In the genomic region with DNA sequence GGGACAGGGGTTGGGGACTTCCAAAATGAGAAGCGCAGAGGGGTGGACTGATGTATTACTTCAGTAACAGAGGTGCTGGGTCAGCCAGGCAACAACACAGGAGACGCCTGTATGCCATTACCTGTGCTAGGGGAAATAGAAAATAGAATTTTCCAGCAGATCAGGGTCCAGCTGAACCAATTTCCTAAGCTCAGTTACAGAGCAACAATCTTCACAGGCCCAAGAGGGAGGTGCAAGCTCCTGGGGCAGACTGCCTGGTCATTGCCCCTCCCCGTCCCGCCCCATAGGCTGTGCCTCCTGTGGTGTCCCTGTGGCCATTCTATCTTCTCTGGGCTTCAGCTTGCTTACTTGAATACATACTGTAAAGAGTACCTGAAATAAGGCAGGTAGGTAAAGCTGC, we compare ENCODE assay signal across 11 cellular contexts. TPM values are rescaled to one million over a fixed set of nuclear protein-coding genes. Genes with fewer than 3 reads are reported as not detected.
DNase-seq lines count a peak whose midpoint lies in the region; ATAC-seq, FAIRE-seq and TF ChIP-seq lines count a peak whose summit lies in the region.
"Had no signal": no experiment of that assay in that cellular context is flagged by ENCODE, and none has a peak within 500 bp of the region (broad histone marks: within the 10 kb centered on the region; RNA-seq: fewer than 3 reads in every experiment).

No MANE protein-coding gene starts in this region.

- CTCF ChIA-PET in K562 (lab: Yijun Ruan, JAX; ENCODE audit: low intra/inter-chr PET ratio) = no interaction called here

- POLR2A ChIA-PET in K562 (lab: Yijun Ruan, JAX) = interaction anchor here (0.6 to 2.5 kb wide), 6 partner anchors 9 to 407 kb away, joined by 3 to 14 read pairs (median 3); no protein-coding TSS in a partner anchor

- H2AFZ ChIP-seq in GM23338 = no peak overlapping the region
- H2AFZ ChIP-seq in K562 (ENCODE audit: low read depth, low read length) = peak overlapping the region; percentile 32; the same call in 1 of the 2 replicates

- peak overlapping the region; percentile 79; the same call in 1 of the 2 replicates for H3K27ac Mint-ChIP-seq in GM23338
- H3K27ac Mint-ChIP-seq in nephron progenitor cell = no peak overlapping the region

- H3K4me3 Mint-ChIP-seq in GM23338 (peak overlapping the region; percentile 88; the same call in 1 of the 3 replicates), nephron progenitor cell (peak overlapping the region; percentile 68)

- no peak for TF ChIP-seq EP300 in K562 (IDR thresholded peaks at IDR 0.05; ENCODE audit: low read length)

- no TSS peak for BruUV-seq in K562 (replicated peaks; lab: Mats Ljungman, UMichigan)

- H3K36me3 Mint-ChIP-seq in GM23338 (ENCODE audit: low read depth) (peaks cover 48% of the 10 kb centered on the region), nephron progenitor cell (ENCODE audit: low read depth) (peaks cover 45% of the 10 kb centered on the region)

- H3K4me1 ChIP-seq in GM23338 (ENCODE audit: insufficient read depth) = peaks cover 76% of the 10 kb centered on the region
- peaks cover 65 to 67% of the 10 kb centered on the region in 2 experiments for H3K4me1 ChIP-seq in K562 (replicated peaks in 1 of 2; ENCODE audit: control insufficient read depth in 2 of 2, insufficient read depth in 2 of 2, low read length in 2 of 2)
- peaks cover 0 to 15% of the 10 kb centered on the region in 2 donors for H3K4me1 ChIP-seq in right atrium auricular region

- intact Hi-C loops in K562 (cut with micrococcal nuclease) = loop anchor here (5.0 to 10.0 kb wide), 2 partner anchors 58 to 111 kb away; a partner anchor contains a TSS

- peak; percentile 85 for FAIRE-seq in K562 (lab: Jason Lieb, UNC)

- TF ChIP-seq CTCF in GM23338 (conservative IDR thresholded peaks at IDR 0.05; ENCODE audit: low read depth in 2 of 2) (no peak), K562 (IDR thresholded peaks at IDR 0.05 in 2 of 3, conservative IDR thresholded peaks at IDR 0.05 in 1 of 3; ENCODE audit: insufficient read depth in 2 of 3, low read depth in 1 of 3, low read length in 3 of 3) (no peak), nephron progenitor cell (IDR thresholded peaks at IDR 0.05) (no peak), right atrium auricular region (IDR thresholded peaks at IDR 0.05) (no peak)

- H3K79me2 ChIP-seq in GM23338 (replicated peaks; ENCODE audit: insufficient read depth) = peaks cover 86% of the 10 kb centered on the region
- H3K79me2 ChIP-seq in K562 (ENCODE audit: control insufficient read depth, insufficient read depth, low read length) = peaks cover 87% of the 10 kb centered on the region

- H3K9me3 ChIP-seq in KOPT-K1 (ENCODE audit: insufficient read depth, low read length, poor library complexity, severe bottlenecking) = no peaks in the 10 kb centered on the region
- no peaks in the 10 kb centered on the region for H3K9me3 ChIP-seq in K562 (replicated peaks; ENCODE audit: control insufficient read depth, insufficient read depth, low read depth, low read length)
- H3K9me3 ChIP-seq in right atrium auricular region = no peaks in the 10 kb centered on the region
- H3K9me3 ChIP-seq: left ventricle myocardium inferior, SK-N-SH had no signal

- H3K4me3 ChIP-seq in GM23338 (peak overlapping the region; percentile 93; the same call in 1 of the 2 replicates), K562 (peak overlapping the region; percentile 73), right atrium auricular region (no peak overlapping the region)

- H3K9me1 ChIP-seq in K562 (ENCODE audit: control insufficient read depth, insufficient read depth, low read length) = peaks cover 5% of the 10 kb centered on the region

- H3K4me2 ChIP-seq in GM23338 = peak overlapping the region; percentile 98
- H3K4me2 ChIP-seq in K562 (ENCODE audit: insufficient read depth, low read length) = peak overlapping the region; percentile 91
- H3K4me2 ChIP-seq: SK-N-SH had no signal

- no peak for TF ChIP-seq POLR2A in K562 (conservative IDR thresholded peaks at IDR 0.05)

- in situ Hi-C loops in K562 (cut with MboI) = no loop called here

- H3K4me1 Mint-ChIP-seq in GM23338 (peaks cover 78% of the 10 kb centered on the region), nephron progenitor cell (peaks cover 87% of the 10 kb centered on the region)

- H3K36me3 ChIP-seq in GM23338 (ENCODE audit: insufficient read depth) (peaks cover 7% of the 10 kb centered on the region; the same call in 1 of the 2 replicates), KOPT-K1 (ENCODE audit: insufficient read depth, low read length) (peaks cover 12% of the 10 kb centered on the region; the same call in 1 of the 2 replicates), K562 (ENCODE audit: control insufficient read depth, insufficient read depth, low read length) (peaks cover 51% of the 10 kb centered on the region), right atrium auricular region (no peaks in the 10 kb centered on the region)
- H3K36me3 ChIP-seq: left ventricle myocardium inferior had no signal

- DNase-seq in GM23338 (ENCODE audit: low spot score) (no peak), K562 (ENCODE audit: extremely low read depth in 1 of 4, low spot score in 3 of 4) (peak; percentile 65 to 93 (median 80)), nephron progenitor cell (no peak), right atrium auricular region (ENCODE audit: low spot score) (no peak), occipital lobe (lab: John Stamatoyannopoulos, UW) (no peak)
- DNase-seq: left ventricle myocardium inferior, NCI-H1092 treated with DMSO at 0.1 percent for 48 hours, SK-N-SH had no signal

- peaks cover 10% of the 10 kb centered on the region for H3K27me3 Mint-ChIP-seq in GM23338 (ENCODE audit: insufficient read depth, low read depth, poor library complexity)
- peaks cover 30% of the 10 kb centered on the region for H3K27me3 Mint-ChIP-seq in nephron progenitor cell (ENCODE audit: low read depth, poor library complexity)

- no peaks in the 10 kb centered on the region for H3K9me2 ChIP-seq in GM23338 (ENCODE audit: insufficient read depth)
- H3K9me2 ChIP-seq: SK-N-SH had no signal

- 20% methylated on average over 4 of the region's 4 CpGs for WGBS in K562 (ENCODE audit: insufficient coverage, low coverage, missing lambda C conversion rate)

- no peak for TF ChIP-seq RAD21 in K562 (CRISPR knock-in tag; conservative IDR thresholded peaks at IDR 0.05 in 1 of 2, IDR thresholded peaks at IDR 0.05 in 1 of 2)

- H3F3A ChIP-seq in GM23338 (replicated peaks; ENCODE audit: low read depth) = peaks cover 7% of the 10 kb centered on the region

- H4K20me1 ChIP-seq in GM23338 (replicated peaks; ENCODE audit: insufficient read depth) (peaks cover 62% of the 10 kb centered on the region), K562 (replicated peaks; ENCODE audit: control insufficient read depth, insufficient read depth, low read length) (peaks cover 14% of the 10 kb centered on the region; the same call in 1 of the 2 replicates)

- H3K27ac ChIP-seq in GM23338 (ENCODE audit: low read depth) = no peak overlapping the region
- peak overlapping the region; percentile 90 for H3K27ac ChIP-seq in KOPT-K1 (ENCODE audit: low read depth, low read length, poor library complexity, severe bottlenecking)
- H3K27ac ChIP-seq in K562 (ENCODE audit: extremely low read depth, low read depth, low read length) = peak overlapping the region; percentile 92
- no peak overlapping the region for H3K27ac ChIP-seq in right atrium auricular region
- H3K27ac ChIP-seq: left ventricle myocardium inferior had no signal

- peak overlapping the region; percentile 74 to 82; a peak in 3 of 4 replicates for H3K9ac ChIP-seq in K562 (ENCODE audit: insufficient read depth in 1 of 2, low read depth in 2 of 2, low read length in 2 of 2)
- H3K9ac ChIP-seq: SK-N-SH had no signal

- H3K27me3 ChIP-seq in GM23338 (ENCODE audit: insufficient read depth) (no peaks in the 10 kb centered on the region), K562 (ENCODE audit: control insufficient read depth in 2 of 2, insufficient read depth in 2 of 2, low read length in 2 of 2) (no peaks in the 10 kb centered on the region), right atrium auricular region (peaks cover 4 to 8% of the 10 kb centered on the region in 2 donors)

- H3K9me3 Mint-ChIP-seq in GM23338 (no peaks in the 10 kb centered on the region), nephron progenitor cell (no peaks in the 10 kb centered on the region)

- ATAC-seq in GM23338 = peak; percentile 24
- ATAC-seq in K562 = peak; percentile 77
- no peak for ATAC-seq in GM19395 (IDR thresholded peaks at IDR 0.05; ENCODE audit: unreplicated experiment)
- ATAC-seq in GM21529 (IDR thresholded peaks at IDR 0.05; ENCODE audit: unreplicated experiment) = no peak

TF ChIP-seq in GM23338, 12 proteins besides CTCF, POLR2A, EP300 and RAD21:
- TF ChIP-seq EZH2 (IDR thresholded peaks at IDR 0.05; ENCODE audit: low read depth, unreplicated experiment) (no peak), NANOG (IDR thresholded peaks at IDR 0.05; ENCODE audit: borderline replicate concordance) (no peak), ZNF331 (CRISPR knock-in tag; IDR thresholded peaks at IDR 0.05; ENCODE audit: low read depth) (no peak)

TF ChIP-seq in K562, 482 proteins besides CTCF, POLR2A, EP300 and RAD21 (continues in another document):
- 0 out of 4 replicates have a peak, but pooled peaks of 1 of the 2 experiments have one; percentile 37 for TF ChIP-seq SRF (CRISPR knock-in tag; IDR thresholded peaks at IDR 0.05)
- TF ChIP-seq MCM3 (IDR thresholded peaks at IDR 0.05) = no peak
- TF ChIP-seq PCBP2 (IDR thresholded peaks at IDR 0.05; ENCODE audit: low read depth, low read length, poor library complexity, severe bottlenecking) = no peak

RNA-seq across cellular contexts. Expression of a gene that starts 3.7 kb away (rescaled TPM):
- 54.8 and 57.4 TPM in 2 replicates for total RNA-seq in GM23338 (2014; rRNA removed; shearing (Covaris generic))
- 9.5 and 9.7 TPM in 2 replicates for polyA plus RNA-seq in GM23338 (2016; fragmentation: Nextera tagmentation; extraction: Ambion mirVana)
- 39.4 and 105 TPM in 2 replicates for total RNA-seq in K562 (2011; cell fraction: chromatin; rRNA removed; ENCODE audit: low replicate concordance)
- total RNA-seq in K562 (2011; cell fraction: nucleolus; rRNA removed) = 101 and 127 TPM in 2 replicates
- 65.7 and 73.6 TPM in 2 replicates for total RNA-seq in K562 (2011; cell fraction: nucleoplasm; rRNA removed)
- total RNA-seq in K562 (2014; rRNA removed) = 35.5 and 38.0 TPM in 2 replicates
- total RNA-seq in K562 (2014; rRNA removed; fragmentation: Illumina TruSeq; extraction: Trizol) = 12.7 and 15.0 TPM in 2 replicates
- 26.1 and 27.1 TPM in 2 replicates for total RNA-seq in K562 (2015; rRNA removed; fragmentation: Illumina TruSeq; extraction: Trizol)
- 41.6 and 45.8 TPM in 2 replicates for total RNA-seq in K562 (2021)
- polyA plus RNA-seq in K562 (2011; rRNA removed) = 17.5 and 24.6 TPM in 2 replicates
- polyA plus RNA-seq in K562 (2011; cell fraction: cytosol; rRNA removed) = 21.1 and 29.2 TPM in 2 replicates
- polyA plus RNA-seq in K562 (2011; cell fraction: nucleus; rRNA removed) = 43.7 and 67.2 TPM in 2 replicates
- 31.4 and 32.9 TPM in 2 replicates for polyA plus RNA-seq in K562 (2012)
- polyA plus RNA-seq in K562 (2014; fragmentation: Illumina TruSeq; extraction: Trizol) = 25.8 and 31.8 TPM in 2 replicates
- polyA plus RNA-seq in K562 (2014; fragmentation: Nextera tagmentation; extraction: Ambion mirVana) = 1 to 10 TPM; 1.5 to 1.9 TPM
- polyA plus RNA-seq in K562 (2014; rRNA removed) = 25.6 and 31.5 TPM in 2 replicates
- 19.7 and 25.9 TPM in 2 replicates for polyA minus RNA-seq in K562 (2011; rRNA and poly(A)+ RNA removed)
- polyA minus RNA-seq in K562 (2011; cell fraction: cytosol; rRNA and poly(A)+ RNA removed) = 29.4 and 31.6 TPM in 2 replicates
- 22.3 and 24.7 TPM in 2 replicates for polyA minus RNA-seq in K562 (2011; cell fraction: nucleus; rRNA and poly(A)+ RNA removed)
- total RNA-seq in right atrium auricular region = 1 to 10 TPM; 1.1 to 2.0 TPM
- 0.16 TPM for total RNA-seq in occipital lobe
- polyA plus RNA-seq: SK-N-SH had no signal

Comparison
In these comparisons a context has a peak if more than half of its experiments do, and no peak if none do; other contexts are left out.
1. ATAC-seq: peak in GM23338 (single experiment) and K562 (single experiment); none in GM19395 (single experiment) and GM21529 (single experiment).
2. DNase-seq: peak in K562 (4 of 4); none in GM23338 (single experiment), nephron progenitor cell (single experiment), right atrium auricular region (single experiment) and occipital lobe (single experiment).
3. H3K27ac ChIP-seq: peak in KOPT-K1 (single experiment) and K562 (single experiment); none in GM23338 (single experiment) and right atrium auricular region (0 of 2).
4. H3K4me3 ChIP-seq: peak in GM23338 (single experiment) and K562 (single experiment); none in right atrium auricular region (0 of 2).
5. RNA of a gene that starts 3.7 kb away (total RNA-seq): 54.8 to 57.4 TPM in GM23338 and 12.7 to 127 TPM in K562; 1.1 to 2.0 TPM in right atrium auricular region and 0.16 TPM in occipital lobe (single experiment); every median in the first group is over 4 times any median in the second.